ENCODE assay signal across 8 cellular contexts in the genomic region with DNA sequence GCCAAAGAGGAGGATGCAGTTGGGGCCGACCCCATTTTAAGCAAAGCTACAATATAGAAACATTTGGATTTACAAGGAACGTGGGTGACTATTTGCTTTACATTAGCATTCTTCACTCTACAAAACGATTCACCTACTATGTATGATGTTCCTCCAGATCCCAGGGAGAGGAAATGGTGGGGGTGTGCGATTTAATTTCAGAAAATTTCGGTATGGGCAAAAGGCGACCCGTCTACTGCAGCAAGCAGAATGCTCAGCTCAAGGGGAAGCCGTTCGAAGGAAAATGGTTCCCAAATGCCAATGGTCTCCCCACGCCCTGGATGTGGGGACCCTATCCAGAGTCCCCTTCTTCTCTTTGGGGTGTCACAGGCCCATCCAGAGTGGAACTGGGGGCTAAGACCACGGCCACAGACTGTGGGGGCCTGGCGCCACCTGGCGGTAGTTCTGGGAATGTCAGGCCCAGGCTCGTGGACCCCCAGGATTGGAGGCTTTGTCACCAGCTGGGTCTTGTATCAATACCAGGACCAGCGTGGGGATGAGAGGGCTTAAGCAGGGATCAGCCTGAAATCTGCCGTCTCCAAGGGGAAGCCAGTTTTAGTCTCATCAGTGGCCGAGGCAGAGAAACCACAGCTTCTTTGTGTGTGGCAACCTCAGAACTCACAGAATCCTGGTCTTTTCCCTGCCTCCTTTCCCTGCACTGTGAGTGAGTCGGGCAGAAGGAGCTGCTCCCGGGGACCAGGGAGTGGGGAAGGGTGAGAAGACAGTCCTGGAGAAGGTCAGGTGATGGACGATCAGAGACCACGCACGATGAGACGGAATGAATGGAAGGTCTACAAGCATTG. TPM values are rescaled to one million over a fixed set of nuclear protein-coding genes. Genes with fewer than 3 reads are reported as not detected.
DNase-seq lines count a peak whose midpoint lies in the region; ATAC-seq, FAIRE-seq and TF ChIP-seq lines count a peak whose summit lies in the region.

No MANE protein-coding gene starts in this region.

- no peak overlapping the region for H3K4me3 ChIP-seq in PC-3 (ENCODE audit: low read length)
- H3K4me3 ChIP-seq in spleen: peak overlapping the region in 1 of 8 donors; percentile 43

- ATAC-seq in PC-3 (peak; percentile 28; the same call in 1 of the 2 replicates), Right ventricle myocardium superior (ENCODE audit: poor library complexity) (peak; percentile 61), GM19455 (IDR thresholded peaks at IDR 0.05; ENCODE audit: unreplicated experiment) (no peak), GM21717 (IDR thresholded peaks at IDR 0.05; ENCODE audit: unreplicated experiment) (no peak), HG02610 (IDR thresholded peaks at IDR 0.05; ENCODE audit: unreplicated experiment) (no peak)

- intact Hi-C loops in PC-3 (cut with micrococcal nuclease) (loop anchor here (2.0 kb wide), 2 partner anchors 40 to 70 kb away; no protein-coding TSS in a partner anchor), Right ventricle myocardium superior (cut with DNase I) (loop anchor here (5.0 to 10.0 kb wide), 2 partner anchors 40 to 72 kb away; no protein-coding TSS in a partner anchor), spleen (cut with DNase I; ENCODE audit: low total_unique reads) (loop anchor here (5.0 kb wide), 1 partner anchor 40 kb away; no protein-coding TSS in a partner anchor)

- peaks cover 11% of the 10 kb centered on the region for H3K4me1 ChIP-seq in PC-3 (ENCODE audit: insufficient read depth, low read length)
- H3K4me1 ChIP-seq in spleen: peaks cover 9 to 22% (median 12%) of the 10 kb centered on the region in 6 donors

- no peaks in the 10 kb centered on the region for H3K79me2 ChIP-seq in PC-3 (ENCODE audit: low read length)

- H3K9me3 ChIP-seq in PC-3 (ENCODE audit: low read length): no peaks in the 10 kb centered on the region
- H3K9me3 ChIP-seq in spleen: no peaks in the 10 kb centered on the region

- FAIRE-seq in GM12891 (lab: Jason Lieb, UNC): peak; percentile 71

- TF ChIP-seq CTCF in PC-3 (conservative IDR thresholded peaks at IDR 0.05; ENCODE audit: low read depth, low read length): peak; percentile 99
- peak; percentile 83 to 96 (median 91) for TF ChIP-seq CTCF in spleen (IDR thresholded peaks at IDR 0.05 in 8 of 11, conservative IDR thresholded peaks at IDR 0.05 in 3 of 11)

- H3K36me3 ChIP-seq in PC-3 (ENCODE audit: low read depth, low read length): no peaks in the 10 kb centered on the region
- H3K36me3 ChIP-seq in spleen: no peaks in the 10 kb centered on the region

- 16 to 25% (median 17%) methylated on average over 23 of the region's 23 CpGs for WGBS in spleen, 5 donors

- H3K27ac ChIP-seq in PC-3 (ENCODE audit: low read length): no peak overlapping the region
- no peak overlapping the region for H3K27ac ChIP-seq in spleen

- DNase-seq in GM12891 (ENCODE audit: insufficient read length, low spot score) (peak; percentile 91), PC-3 (peak; percentile 43), Right ventricle myocardium superior (no peak), spleen (peak; percentile 83)
- DNase-seq in activated gamma-delta T cell treated with anti-CD3 and anti-CD28 coated beads, Interleukin-2, amount 50 U/mL, for 16 hours (ENCODE audit: low read depth): peak; percentile 54

- BruUV-seq in PC-3 (replicated peaks; lab: Mats Ljungman, UMichigan): no TSS peak

- TF ChIP-seq POLR2A in GM12891 (IDR thresholded peaks at IDR 0.05; ENCODE audit: low read depth, low read length) (no peak), spleen (IDR thresholded peaks at IDR 0.05) (no peak)

- no peaks in the 10 kb centered on the region for H3K9me2 ChIP-seq in PC-3 (replicated peaks; ENCODE audit: low read length)

- H3F3A ChIP-seq in PC-3 (ENCODE audit: low read length, unreplicated experiment): no peaks in the 10 kb centered on the region

- no peak overlapping the region for H3K9ac ChIP-seq in PC-3 (ENCODE audit: low read length)

- H3K27me3 ChIP-seq in PC-3 (ENCODE audit: low read length) (no peaks in the 10 kb centered on the region), spleen (replicated peaks in 1 of 7) (peaks cover 0 to 49% (median 15%) of the 10 kb centered on the region in 7 donors)

- H2AFZ ChIP-seq in PC-3 (ENCODE audit: low read length): no peak overlapping the region

- POLR2A ChIA-PET in PC-3 (lab: Charles Lee; ENCODE audit: unreplicated experiment): interaction anchor here (0.6 kb wide), 1 partner anchor 121 kb away, joined by 5 read pairs; no protein-coding TSS in a partner anchor

- no peak overlapping the region for H3K4me2 ChIP-seq in PC-3 (ENCODE audit: low read length)

- no peaks in the 10 kb centered on the region for H4K20me1 ChIP-seq in PC-3 (ENCODE audit: low read length)

- CTCF ChIA-PET in PC-3 (lab: Charles Lee): interaction anchor here (0.5 to 2.0 kb wide), 7 partner anchors 35 to 121 kb away, joined by 3 to 12 read pairs (median 8); no protein-coding TSS in a partner anchor

TF ChIP-seq in GM12891, 5 proteins besides CTCF, POLR2A, EP300 and RAD21:
- TF ChIP-seq TAF1 (IDR thresholded peaks at IDR 0.05; ENCODE audit: low read depth, low read length) (no peak), SPI1 (IDR thresholded peaks at IDR 0.05; ENCODE audit: low read depth, low read length) (no peak), POU2F2 (IDR thresholded peaks at IDR 0.05; ENCODE audit: low read depth, low read length) (no peak), POLR2AphosphoS5 (IDR thresholded peaks at IDR 0.05; ENCODE audit: low read depth, low read length) (no peak)
TF ChIP-seq in GM12891: peak in this region for 0.

RNA-seq across cellular contexts. Expression of gene LRRC10B, which starts 8.3 kb away (rescaled TPM):
- polyA plus RNA-seq in GM12891 (2012; ENCODE audit: low read depth, missing spikeins): not detected
- 0.55 TPM in 1 of 2 replicates, not detected in the other for total RNA-seq in PC-3 (2014; rRNA removed)
- 0.46 TPM for total RNA-seq in Right ventricle myocardium superior
- total RNA-seq in spleen: under 1 TPM in 3 of 7 donors, not detected in 4; 0.27 to 0.37 (median 0.35) TPM
- polyA plus RNA-seq in spleen: under 1 TPM; 0.28 to 0.82 (median 0.32) TPM

Comparison
In these comparisons a context has a peak if more than half of its experiments do, and no peak if none do; other contexts are left out.
1. ATAC-seq: peak in PC-3 (single experiment) and Right ventricle myocardium superior (single experiment); none in GM19455 (single experiment), GM21717 (single experiment) and HG02610 (single experiment).